In genomic region chr4:150461957-150462356, GRCh38 we compare ENCODE assay signal across 35 cellular contexts.
"Had no signal": no experiment of that assay in that cellular context is flagged by ENCODE, and none has a peak within 500 bp of the region (broad histone marks: within the 10 kb centered on the region; RNA-seq: fewer than 3 reads in every experiment).

No MANE protein-coding gene starts in this region.

- H3K27me3 ChIP-seq: MG63 had no signal

- H3K9ac ChIP-seq: KMS-11 had no signal

- H3K27ac ChIP-seq: KMS-11 had no signal

- H3K36me3 ChIP-seq: MG63 had no signal

- H3K9me3 ChIP-seq: MG63 had no signal

- H3K4me3 ChIP-seq: MG63 had no signal

- H3K4me2 ChIP-seq: KMS-11 had no signal

- DNase-seq: Karpas-422, Kasumi-1, MG63, MM.1S, MV-4-11, NCI-H1048, NCI-H1092, NCI-H1092 treated with DMSO at 0.1 percent for 48 hours, NCI-H1105, NCI-H1105 treated with DMSO at 0.1 percent for 48 hours, NCI-H1417, NCI-H1417 treated with DMSO at 0.1 percent for 48 hours, NCI-H1436, NCI-H1436 treated with DMSO at 0.1 percent for 48 hours, NCI-H146, NCI-H1694, NCI-H1694 treated with DMSO at 0.1 percent for 48 hours, NCI-H187, NCI-H187 treated with DMSO at 0.1 percent for 48 hours, NCI-H1930, NCI-H2029, NCI-H2029 treated with DMSO at 0.1 percent for 48 hours, NCI-H2081, NCI-H2081 treated with DMSO at 0.1 percent for 48 hours, NCI-H2107, NCI-H2171, NCI-H2171 treated with DMSO at 0.1 percent for 48 hours, NCI-H2227 treated with DMSO at 0.1 percent for 48 hours, NCI-H226, NCI-H345, NCI-H446, NCI-H446 treated with DMSO at 0.1 percent for 48 hours, NCI-H510A, NCI-H510A treated with DMSO at 0.1 percent for 48 hours had no signal
